Comparison of ENCODE assay signal across 8 cellular contexts in the genomic region with DNA sequence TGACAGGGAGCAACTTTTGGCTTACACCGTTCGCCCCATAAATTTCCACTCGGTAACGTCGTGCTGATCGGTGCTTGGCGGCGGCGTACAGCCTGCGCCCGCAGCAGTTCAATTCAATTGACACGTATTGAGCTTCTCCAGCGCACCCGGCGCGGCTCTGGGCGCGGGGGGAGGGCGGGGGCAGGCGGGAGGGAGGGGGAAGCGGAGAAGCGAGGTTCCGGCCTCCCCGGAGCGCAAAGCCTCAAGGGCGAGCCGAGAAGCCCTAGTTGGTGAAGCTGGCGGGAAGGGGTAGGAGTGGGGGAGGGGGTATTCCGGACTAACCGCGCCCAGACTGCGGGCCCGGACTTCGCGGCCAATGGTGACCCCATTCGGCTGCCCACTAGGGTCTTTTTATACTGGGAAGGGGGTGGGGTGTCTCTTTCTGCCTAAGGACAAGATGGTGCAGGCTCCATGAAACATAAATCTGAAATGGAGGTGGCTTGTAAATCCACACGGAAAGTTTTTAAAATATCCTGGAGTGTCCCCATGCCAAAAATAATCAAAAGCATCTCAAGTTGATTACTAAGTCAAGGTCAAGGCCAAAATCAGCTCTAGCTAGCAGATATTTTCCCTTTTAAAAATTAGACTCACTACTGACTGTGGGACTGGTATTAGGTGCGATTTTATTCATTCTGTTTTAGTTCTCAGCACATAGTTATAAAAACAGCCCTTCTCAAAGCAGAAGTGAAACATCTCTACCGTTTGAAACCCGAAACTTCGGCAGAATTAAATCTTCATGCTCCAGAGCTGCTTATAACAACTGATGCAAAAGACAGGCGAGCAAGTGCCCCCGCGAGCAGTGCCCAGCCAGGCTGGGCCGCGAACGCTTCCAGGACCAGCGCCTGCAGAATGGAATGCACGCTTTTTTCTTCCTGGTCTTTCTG. TPM values are rescaled to one million over a fixed set of nuclear protein-coding genes. Genes with fewer than 3 reads are reported as not detected.
DNase-seq lines count a peak whose midpoint lies in the region; ATAC-seq and TF ChIP-seq lines count a peak whose summit lies in the region.

No MANE protein-coding gene starts in this region.

- CTCF ChIA-PET in IMR-90 (lab: Yijun Ruan, JAX), result no interaction called here

- no peak overlapping the region for H3K18ac ChIP-seq in IMR-90 (ENCODE audit: low read depth, low read length)
- peak overlapping the region; percentile 93 for H3K18ac ChIP-seq in mesendoderm (ENCODE audit: low read length)

- H3K27ac ChIP-seq in IMR-90 (ENCODE audit: insufficient read depth, low read length) (no peak overlapping the region; the same call in 1 of the 2 replicates), SU-DHL-6 (ENCODE audit: low read depth, low read length) (peak overlapping the region; percentile 100), mesendoderm (ENCODE audit: low read depth, low read length) (no peak overlapping the region)

- no peak overlapping the region for H4K91ac ChIP-seq in IMR-90 (ENCODE audit: insufficient read depth, low read depth, low read length)

- H3K9me2 ChIP-seq in SU-DHL-6 (replicated peaks; ENCODE audit: insufficient read depth, low read length), result no peaks in the 10 kb centered on the region

- POLR2A ChIA-PET in IMR-90 (lab: Charles Lee; ENCODE audit: unreplicated experiment), result interaction anchor here (0.6 to 1.0 kb wide), 2 partner anchors 86 to 202 kb away, joined by 3 read pairs; no protein-coding TSS in a partner anchor

- H3K23ac ChIP-seq in IMR-90 (ENCODE audit: low read depth, low read length), result no peak overlapping the region; the same call in 1 of the 2 replicates
- H3K23ac ChIP-seq in mesendoderm (ENCODE audit: low read length), result no peak overlapping the region

- H2BK120ac ChIP-seq in IMR-90 (ENCODE audit: low read depth, low read length) (no peak overlapping the region), mesendoderm (ENCODE audit: low read depth, low read length) (no peak overlapping the region)

- peak overlapping the region; percentile 74 for H3K27ac Mint-ChIP-seq in type B pancreatic cell

- peak; percentile 45 for ATAC-seq in GM19351 (IDR thresholded peaks at IDR 0.05; ENCODE audit: unreplicated experiment)
- no peak for ATAC-seq in IMR-90 (ENCODE audit: low read depth)
- no peak for ATAC-seq in GM18873 (IDR thresholded peaks at IDR 0.05; ENCODE audit: low FRiP score, unreplicated experiment)

- 4% methylated on average over 4 of the region's 49 CpGs; no CpG with 5 or more reads in 1 of the 2 experiments for WGBS in IMR-90 (ENCODE audit: extremely low coverage in 2 of 2, insufficient read length in 1 of 2), 2 experiments
- WGBS in mesendoderm (ENCODE audit: extremely low coverage, insufficient coverage, low lambda C conversion rate), result no CpG with 5 or more reads among the region's 49 CpGs

- H3K4me1 Mint-ChIP-seq in type B pancreatic cell (ENCODE audit: unreplicated experiment), result peaks cover 19% of the 10 kb centered on the region

- no peak overlapping the region for H4K8ac ChIP-seq in IMR-90 (ENCODE audit: low read depth in 2 of 2, low read length in 2 of 2)
- H4K8ac ChIP-seq in mesendoderm (ENCODE audit: low read depth, low read length), result no peak overlapping the region

- H3K9ac ChIP-seq in IMR-90 (ENCODE audit: low read depth, low read length) (peak overlapping the region; percentile 50), SU-DHL-6 (ENCODE audit: low read length) (peak overlapping the region; percentile 72), mesendoderm (ENCODE audit: low read length) (peak overlapping the region; percentile 59)

- no peak for TF ChIP-seq RAD21 in IMR-90 (IDR thresholded peaks at IDR 0.05; ENCODE audit: low read length)

- intact Hi-C loops in IMR-90 (cut with micrococcal nuclease), result loop anchor here (5.0 to 10.0 kb wide), 3 partner anchors 53 to 445 kb away; no protein-coding TSS in a partner anchor

- BruUV-seq in IMR-90 (replicated peaks; lab: Mats Ljungman, UMichigan), result no TSS peak

- peak overlapping the region; percentile 89 for H3K4me3 Mint-ChIP-seq in type B pancreatic cell

- H4K5ac ChIP-seq in IMR-90 (ENCODE audit: low read depth, low read length) (no peak overlapping the region), mesendoderm (ENCODE audit: low read length) (no peak overlapping the region)

- peaks cover 16% of the 10 kb centered on the region for H3K79me2 ChIP-seq in SU-DHL-6 (ENCODE audit: insufficient read depth, low read length)
- H3K79me2 ChIP-seq in mesendoderm (ENCODE audit: control insufficient read depth, insufficient read depth, low read length), result peaks cover 19% of the 10 kb centered on the region

- H3K79me1 ChIP-seq in IMR-90 (ENCODE audit: low read depth in 1 of 2, low read length in 2 of 2) (peaks cover 0 to 9% of the 10 kb centered on the region in 2 experiments; a peak in 1 of 4 replicates), mesendoderm (ENCODE audit: low read length) (no peaks in the 10 kb centered on the region)

- no peaks in the 10 kb centered on the region for H3K36me3 ChIP-seq in IMR-90 (ENCODE audit: control insufficient read depth, insufficient read depth, low read length)
- H3K36me3 ChIP-seq in SU-DHL-6 (ENCODE audit: low read length), result no peaks in the 10 kb centered on the region
- no peaks in the 10 kb centered on the region for H3K36me3 ChIP-seq in mesendoderm (ENCODE audit: control insufficient read depth, insufficient read depth, low read length)

- dilution Hi-C loops in IMR-90 (cut with HindIII; ENCODE audit: low sequenced_read_pairs, unreplicated experiment), result no loop called here

- peaks cover 10% of the 10 kb centered on the region for H3K27me3 Mint-ChIP-seq in type B pancreatic cell

- no peak overlapping the region for H2BK20ac ChIP-seq in IMR-90 (ENCODE audit: low read depth, low read length)

- peaks cover 32% of the 10 kb centered on the region for H3F3A ChIP-seq in SU-DHL-6 (ENCODE audit: insufficient read depth)

- H3K4me1 ChIP-seq in IMR-90 (ENCODE audit: control insufficient read depth, insufficient read depth, low read length) (no peaks in the 10 kb centered on the region; the same call in 1 of the 2 replicates), mesendoderm (ENCODE audit: control insufficient read depth, low read depth, low read length) (peaks cover 2% of the 10 kb centered on the region)

- H3K9me3 Mint-ChIP-seq in type B pancreatic cell, result no peaks in the 10 kb centered on the region

- H2BK5ac ChIP-seq in IMR-90 (ENCODE audit: low read depth, low read length, poor library complexity, severe bottlenecking) (no peak overlapping the region), mesendoderm (ENCODE audit: low read length) (no peak overlapping the region)

- TF ChIP-seq POLR2A in IMR-90 (IDR thresholded peaks at IDR 0.05; ENCODE audit: low read depth, low read length), result no peak

- H2AFZ ChIP-seq in IMR-90 (replicated peaks; ENCODE audit: low read length, poor library complexity) (peak overlapping the region; percentile 69), SU-DHL-6 (ENCODE audit: low read depth, low read length, severe bottlenecking) (no peak overlapping the region)

- H3K36me3 Mint-ChIP-seq in type B pancreatic cell, result no peaks in the 10 kb centered on the region

- H3K9me3 ChIP-seq in IMR-90 (ENCODE audit: control insufficient read depth, insufficient read depth, low read length), result no peaks in the 10 kb centered on the region
- H3K9me3 ChIP-seq in SU-DHL-6 (ENCODE audit: insufficient read depth, low read length), result no peaks in the 10 kb centered on the region

- no peak overlapping the region for H3K4ac ChIP-seq in IMR-90 (ENCODE audit: low read depth, low read length)
- H3K4ac ChIP-seq in mesendoderm (ENCODE audit: low read depth, low read length), result peak overlapping the region; percentile 24

- H2BK15ac ChIP-seq in IMR-90 (ENCODE audit: low read depth, low read length) (no peak overlapping the region), mesendoderm (replicated peaks; ENCODE audit: low read depth) (no peak overlapping the region)

- DNase-seq in CD1c-positive myeloid dendritic cell (ENCODE audit: extremely low spot score), result peak; percentile 56
- no peak for DNase-seq in IMR-90
- peak in 1 of 2 donors; percentile 23 for DNase-seq in cardiac fibroblast (ENCODE audit: low read depth in 2 of 2)
- peak; percentile 43 for DNase-seq in mesendoderm
- DNase-seq in type B pancreatic cell (ENCODE audit: extremely low spot score, unreplicated experiment), result no peak

- TF ChIP-seq CTCF in IMR-90 (conservative IDR thresholded peaks at IDR 0.05; ENCODE audit: low read depth, low read length) (no peak), SU-DHL-6 (IDR thresholded peaks at IDR 0.05; ENCODE audit: insufficient read depth, low read length, poor library complexity, severe bottlenecking) (no peak), cardiac fibroblast (IDR thresholded peaks at IDR 0.05; ENCODE audit: low read depth, low read length) (no peak), type B pancreatic cell (conservative IDR thresholded peaks at IDR 0.05) (no peak)

- no peak overlapping the region for H2AK9ac ChIP-seq in IMR-90 (replicated peaks; ENCODE audit: low read depth, low read length, poor library complexity)

- H4K20me1 ChIP-seq in IMR-90 (ENCODE audit: insufficient read depth, low read length), result peaks cover 9% of the 10 kb centered on the region
- peaks cover 7% of the 10 kb centered on the region; the same call in 1 of the 2 replicates for H4K20me1 ChIP-seq in SU-DHL-6 (ENCODE audit: low read depth, low read length)

- H3K27me3 ChIP-seq in IMR-90 (ENCODE audit: control insufficient read depth, insufficient read depth, low read length) (peaks cover 4% of the 10 kb centered on the region; the same call in 1 of the 2 replicates), SU-DHL-6 (ENCODE audit: low read length) (no peaks in the 10 kb centered on the region), mesendoderm (ENCODE audit: insufficient read depth, low read length, poor library complexity) (no peaks in the 10 kb centered on the region)

- H3K4me2 ChIP-seq in IMR-90 (ENCODE audit: low read depth, low read length) (peak overlapping the region; percentile 84), SU-DHL-6 (ENCODE audit: low read depth, low read length, poor library complexity, severe bottlenecking) (peak overlapping the region; percentile 86), mesendoderm (ENCODE audit: low read length) (no peak overlapping the region)

- peak overlapping the region; percentile 86 for H3K4me3 ChIP-seq in IMR-90 (ENCODE audit: insufficient read depth, low read depth, low read length)
- peak overlapping the region; percentile 47 for H3K4me3 ChIP-seq in SU-DHL-6 (ENCODE audit: insufficient read depth, low read length, poor library complexity, severe bottlenecking)
- peak overlapping the region; percentile 36 to 64 for H3K4me3 ChIP-seq in cardiac fibroblast (replicated peaks in 1 of 2; ENCODE audit: low read depth in 2 of 2, low read length in 2 of 2)
- no peak overlapping the region for H3K4me3 ChIP-seq in mesendoderm (ENCODE audit: low read length)

- no peak overlapping the region for H3K14ac ChIP-seq in IMR-90 (replicated peaks; ENCODE audit: low read depth, low read length)

- no peaks in the 10 kb centered on the region for H3K9me1 ChIP-seq in IMR-90 (ENCODE audit: insufficient read depth, low read length)

- H3K56ac ChIP-seq in IMR-90 (ENCODE audit: extremely low read depth, insufficient read depth, low read length) (no peak overlapping the region), mesendoderm (ENCODE audit: low read length) (peak overlapping the region; percentile 80)

- in situ Hi-C loops in IMR-90 (cut with MboI; ENCODE audit: low sequenced_read_pairs), result no loop called here

- H2AK5ac ChIP-seq in IMR-90 (ENCODE audit: low read depth, low read length) (no peak overlapping the region), mesendoderm (ENCODE audit: low read length) (no peak overlapping the region)

RNA-seq across cellular contexts. Expression of a gene that starts 1.5 kb away (rescaled TPM):
- 7.5 and 8.9 TPM in 2 replicates for total RNA-seq in IMR-90 (2012; rRNA removed)
- 7.9 and 9.0 TPM in 2 replicates for polyA plus RNA-seq in IMR-90 (2012; rRNA removed)
- polyA plus RNA-seq in IMR-90 (2012; cell fraction: cytosol; rRNA removed), result 5.3 and 6.2 TPM in 2 replicates
- 7.8 and 17.4 TPM in 2 replicates for polyA plus RNA-seq in IMR-90 (2012; cell fraction: nucleus; rRNA removed; ENCODE audit: low replicate concordance)
- polyA plus RNA-seq in mesendoderm (2013, experiment 1 of 2), result 14.6 TPM
- polyA plus RNA-seq in mesendoderm (2013, experiment 2 of 2), result 14.9 TPM
- total RNA-seq in type B pancreatic cell (ENCODE audit: low replicate concordance), result 27.2 and 37.3 TPM in 2 replicates

Comparison
In these comparisons a context has a peak if more than half of its experiments do, and no peak if none do; other contexts are left out.
1. DNase-seq: peak in CD1c-positive myeloid dendritic cell (single experiment) and mesendoderm (single experiment); none in IMR-90 (single experiment) and type B pancreatic cell (single experiment).
2. Peak in every context shown above with its lines, with median percentiles within 50 percentile points of each other: H3K9ac ChIP-seq.